ENCODE assay signal across 8 cellular contexts in the genomic region with DNA sequence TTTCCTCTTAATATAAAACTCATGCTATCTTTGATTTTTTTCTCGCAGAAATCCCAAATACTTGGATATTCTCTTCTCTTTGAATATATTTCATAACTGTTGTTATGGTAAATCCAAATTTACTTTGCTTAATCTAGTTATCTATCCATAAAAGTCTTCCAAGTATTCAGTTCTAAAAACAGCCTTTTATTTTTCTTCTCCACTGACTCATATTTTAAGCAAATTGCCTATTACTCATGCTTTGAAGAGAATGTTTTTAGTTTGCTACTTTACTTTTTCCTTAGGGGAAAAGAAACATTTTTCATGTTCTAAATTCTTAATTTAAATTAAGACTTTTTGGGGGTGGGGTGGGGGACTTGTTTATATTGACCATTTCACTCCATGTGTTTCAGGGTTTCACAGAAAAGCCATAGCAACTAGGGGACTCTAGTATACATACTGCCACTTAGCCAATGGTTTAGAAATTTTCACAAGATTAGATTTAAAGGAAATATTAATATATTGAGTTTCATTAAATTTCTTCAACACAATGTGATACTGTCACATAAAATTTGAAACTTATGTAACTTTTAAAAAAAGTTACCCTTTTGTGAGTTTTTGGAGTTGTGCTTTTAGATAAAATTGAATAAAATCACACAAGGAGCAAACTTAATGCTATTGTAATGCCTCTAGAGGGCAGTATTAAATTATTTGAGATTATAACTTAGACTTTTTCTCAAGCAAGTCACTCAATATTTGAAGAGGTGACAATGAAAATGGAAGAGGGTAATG.
A peak's percentile ranks its signal among the peaks of the same experiment; 100 is the strongest.
DNase-seq lines count a peak whose midpoint lies in the region; ATAC-seq and TF ChIP-seq lines count a peak whose summit lies in the region.

No MANE protein-coding gene starts in this region.

- peak; percentile 39 for TF ChIP-seq CTCF in Calu3 (IDR thresholded peaks at IDR 0.05; ENCODE audit: unreplicated experiment)
- TF ChIP-seq CTCF in OCI-LY1 (IDR thresholded peaks at IDR 0.05; ENCODE audit: low read length), result peak; percentile 62
- TF ChIP-seq CTCF in vagina (IDR thresholded peaks at IDR 0.05), result peak in 2 of 3 experiments; percentile 5 to 36

- no peaks in the 10 kb centered on the region for H3K4me1 ChIP-seq in OCI-LY1 (ENCODE audit: insufficient read depth, low read length, severe bottlenecking)
- H3K4me1 ChIP-seq in vagina, result no peaks in the 10 kb centered on the region

- H3K79me2 ChIP-seq in OCI-LY1 (ENCODE audit: insufficient read depth, low read length), result no peaks in the 10 kb centered on the region

- H3K4me2 ChIP-seq in OCI-LY1 (ENCODE audit: low read length), result no peak overlapping the region

- intact Hi-C loops in Calu3 (cut with micrococcal nuclease; ENCODE audit: unreplicated experiment), result loop anchor here (2.0 to 5.0 kb wide), 4 partner anchors 287 to 427 kb away; no protein-coding TSS in a partner anchor
- intact Hi-C loops in vagina (cut with DNase I), result no loop called here
- intact Hi-C loops in posterior cingulate gyrus (cut with DNase I), result no loop called here

- CTCF ChIA-PET in Calu3 (lab: Charles Lee), result interaction anchor here (1.5 kb wide), 1 partner anchor 287 kb away, joined by 5 read pairs; no protein-coding TSS in a partner anchor

- H3K4me1 Mint-ChIP-seq in Calu3 (ENCODE audit: low read depth, unreplicated experiment), result no peaks in the 10 kb centered on the region

- H3K27ac ChIP-seq in OCI-LY1 (ENCODE audit: low read depth, low read length, poor library complexity, severe bottlenecking) (no peak overlapping the region), vagina (no peak overlapping the region)

- no peak overlapping the region for H3K27ac Mint-ChIP-seq in Calu3 (ENCODE audit: unreplicated experiment)

- no peaks in the 10 kb centered on the region for H3K36me3 Mint-ChIP-seq in Calu3 (ENCODE audit: insufficient read depth, unreplicated experiment)

- no peak for ATAC-seq in HG02970 (IDR thresholded peaks at IDR 0.05; ENCODE audit: low FRiP score, unreplicated experiment)

- no peak overlapping the region for H3K4me3 Mint-ChIP-seq in Calu3 (ENCODE audit: low read depth, unreplicated experiment)

- no peak for DNase-seq in Calu3
- peak; percentile 55 for DNase-seq in HCEC 1CT
- DNase-seq in fibroblast of peridontal ligament (ENCODE audit: extremely low read depth), result peak; percentile 49
- no peak for DNase-seq in vagina (ENCODE audit: extremely low spot score in 2 of 2)
- DNase-seq in NK-92 (lab: John Stamatoyannopoulos, UW; ENCODE audit: unreplicated experiment), result no peak
- no peak for DNase-seq in posterior cingulate gyrus

- no peaks in the 10 kb centered on the region for H3K9me2 ChIP-seq in OCI-LY1 (ENCODE audit: low read depth, low read length)

- no peak overlapping the region for H3K4me3 ChIP-seq in OCI-LY1 (ENCODE audit: low read depth, low read length, poor library complexity, severe bottlenecking)
- H3K4me3 ChIP-seq in vagina, result no peak overlapping the region

- no peaks in the 10 kb centered on the region for H4K20me1 ChIP-seq in OCI-LY1 (ENCODE audit: insufficient read depth, low read length)

- no peaks in the 10 kb centered on the region for H3K27me3 ChIP-seq in OCI-LY1 (ENCODE audit: insufficient read depth, low read length)
- H3K27me3 ChIP-seq in vagina, result no peaks in the 10 kb centered on the region

- no peaks in the 10 kb centered on the region for H3F3A ChIP-seq in OCI-LY1 (ENCODE audit: insufficient read depth, low read length)

- H3K9me3 Mint-ChIP-seq in Calu3 (ENCODE audit: low read depth, unreplicated experiment), result no peaks in the 10 kb centered on the region

- TF ChIP-seq POLR2A in vagina (IDR thresholded peaks at IDR 0.05), result no peak

- H3K27me3 Mint-ChIP-seq in Calu3 (ENCODE audit: unreplicated experiment), result no peaks in the 10 kb centered on the region

- H3K36me3 ChIP-seq in OCI-LY1 (ENCODE audit: insufficient read depth, low read length), result no peaks in the 10 kb centered on the region
- no peaks in the 10 kb centered on the region for H3K36me3 ChIP-seq in vagina

- no TSS peak for BruUV-seq in Calu3 (replicated peaks; lab: Mats Ljungman, UMichigan)

- H3K9me3 ChIP-seq in OCI-LY1 (ENCODE audit: low read length) (no peaks in the 10 kb centered on the region), vagina (no peaks in the 10 kb centered on the region)

- no peak overlapping the region for H2AFZ ChIP-seq in OCI-LY1 (ENCODE audit: low read length)

- no peak overlapping the region for H3K9ac ChIP-seq in OCI-LY1 (ENCODE audit: low read length)

Comparison
In these comparisons a context has a peak if more than half of its experiments do, and no peak if none do; other contexts are left out.
1. DNase-seq: peak in HCEC 1CT (single experiment) and fibroblast of peridontal ligament (single experiment); none in Calu3 (single experiment), vagina (0 of 2), NK-92 (single experiment) and posterior cingulate gyrus (0 of 10).
2. Peak in every context shown above with its lines, with median percentiles within 50 percentile points of each other: CTCF ChIP-seq.